ENCODE assay signal across 9 cellular contexts in the genomic region with DNA sequence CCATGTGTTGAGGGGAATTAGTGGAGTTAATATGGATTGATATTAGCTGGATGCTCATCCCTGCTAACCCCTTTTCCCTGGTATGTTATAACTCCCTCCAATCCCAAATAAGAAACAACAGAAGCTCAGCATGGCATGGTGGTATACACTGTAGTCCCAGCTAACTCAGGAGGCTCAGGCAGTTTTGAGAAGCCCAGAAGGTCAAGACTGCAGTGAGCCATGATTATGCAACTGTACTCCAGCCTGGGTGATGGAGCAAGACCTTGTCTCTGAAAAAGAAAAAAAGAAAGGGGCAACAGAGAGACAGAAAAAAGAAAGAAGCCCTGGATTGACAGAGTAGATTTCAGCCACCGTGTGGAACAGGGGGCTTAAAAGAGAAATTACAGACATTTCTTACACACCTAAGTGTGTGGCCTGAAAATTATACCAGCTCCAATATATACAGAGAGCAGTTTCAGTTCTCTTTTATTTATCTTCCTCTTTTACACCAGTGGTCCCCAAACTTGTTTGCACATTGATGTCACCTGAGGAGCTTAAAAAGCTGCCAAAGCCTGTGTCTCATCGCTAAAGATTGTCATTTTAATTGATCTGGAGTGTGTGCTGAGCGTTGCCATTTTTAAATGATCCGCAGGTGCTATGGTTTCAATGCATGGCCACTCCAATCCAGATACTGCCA.
DNase-seq lines count a peak whose midpoint lies in the region; ATAC-seq and TF ChIP-seq lines count a peak whose summit lies in the region.
"Had no signal": no experiment of that assay in that cellular context is flagged by ENCODE, and none has a peak within 500 bp of the region (broad histone marks: within the 10 kb centered on the region; RNA-seq: fewer than 3 reads in every experiment).

No MANE protein-coding gene starts in this region.

- TF ChIP-seq POLR2A in GM18505 (IDR thresholded peaks at IDR 0.05; ENCODE audit: borderline replicate concordance, extremely low read depth, insufficient read depth, insufficient read length), result no peak

- ATAC-seq in GM18505 (IDR thresholded peaks at IDR 0.05; ENCODE audit: unreplicated experiment), result peak; percentile 96
- peak; percentile 99 for ATAC-seq in GM21528 (IDR thresholded peaks at IDR 0.05; ENCODE audit: low FRiP score, unreplicated experiment)
- ATAC-seq in HG03432 (IDR thresholded peaks at IDR 0.05; ENCODE audit: unreplicated experiment), result peak; percentile 99

- DNase-seq in amniotic epithelial cell (ENCODE audit: low read depth) (peak; percentile 69), globus pallidus (ENCODE audit: low spot score) (no peak), DMS 273 treated with DMSO at 0.1 percent for 48 hours (lab: John Stamatoyannopoulos, UW) (no peak), NCI-H526 treated with DMSO at 0.1 percent for 48 hours (lab: John Stamatoyannopoulos, UW) (no peak), DMS53 (lab: John Stamatoyannopoulos, UW) (no peak)
- DNase-seq: activated CD4-positive, alpha-beta T cell treated with anti-CD3 and anti-CD28 coated beads, Interleukin-2, amount 10 ng/mL, durations not matched to agents 7 days and 5 days had no signal
